In genomic region chr5:139341187-139341688, GRCh38 we compare ENCODE assay signal across 8 cellular contexts. TPM values are rescaled to one million over a fixed set of nuclear protein-coding genes. Genes with fewer than 3 reads are reported as not detected.
DNase-seq lines count a peak whose midpoint lies in the region; ATAC-seq and TF ChIP-seq lines count a peak whose summit lies in the region.

No MANE protein-coding gene starts in this region.

- H3K9me3 ChIP-seq in OCI-LY1 (ENCODE audit: low read length) (no peaks in the 10 kb centered on the region), endocrine pancreas (ENCODE audit: control insufficient read depth, low read length) (no peaks in the 10 kb centered on the region), osteoblast (ENCODE audit: low read depth, low read length) (no peaks in the 10 kb centered on the region)

- H2AFZ ChIP-seq in OCI-LY1 (ENCODE audit: low read length) (peak overlapping the region; percentile 24; the same call in 1 of the 2 replicates), osteoblast (ENCODE audit: low read length) (peak overlapping the region; percentile 80)

- no peak for DNase-seq in GM06990 (ENCODE audit: extremely low read depth, insufficient read length)
- peak; percentile 78 for DNase-seq in osteoblast (ENCODE audit: insufficient read length, low spot score, missing footprints)
- no peak for DNase-seq in effector CD4-positive, alpha-beta T cell

- H3K4me2 ChIP-seq in OCI-LY1 (ENCODE audit: low read length) = peak overlapping the region; percentile 94
- peak overlapping the region; percentile 100 for H3K4me2 ChIP-seq in osteoblast (ENCODE audit: insufficient read depth, low read length)

- H4K20me1 ChIP-seq in OCI-LY1 (ENCODE audit: insufficient read depth, low read length) (no peaks in the 10 kb centered on the region; the same call in 1 of the 2 replicates), osteoblast (ENCODE audit: insufficient read depth, low read length) (peaks cover 33% of the 10 kb centered on the region)

- H3K27ac ChIP-seq in OCI-LY1 (ENCODE audit: low read depth, low read length, poor library complexity, severe bottlenecking) (no peak overlapping the region), osteoblast (ENCODE audit: low read depth, low read length) (peak overlapping the region; percentile 100)

- H3K4me3 ChIP-seq in GM06990 (replicated peaks; ENCODE audit: low read depth, low read length) = peak overlapping the region; percentile 99
- H3K4me3 ChIP-seq in OCI-LY1 (ENCODE audit: low read depth, low read length, poor library complexity, severe bottlenecking) = peak overlapping the region; percentile 89
- H3K4me3 ChIP-seq in endocrine pancreas (ENCODE audit: control insufficient read depth, insufficient read depth, low read length) = peak overlapping the region; percentile 58
- peak overlapping the region; percentile 99 for H3K4me3 ChIP-seq in osteoblast (ENCODE audit: insufficient read depth, low read length)

- TF ChIP-seq CTCF in GM06990 (IDR thresholded peaks at IDR 0.05; ENCODE audit: insufficient read depth, low read length, poor library complexity, severe bottlenecking) = no peak
- TF ChIP-seq CTCF in OCI-LY1 (IDR thresholded peaks at IDR 0.05; ENCODE audit: low read length) = no peak
- no peak for TF ChIP-seq CTCF in osteoblast (IDR thresholded peaks at IDR 0.05; ENCODE audit: extremely low read depth, low read depth, low read length)

- no peaks in the 10 kb centered on the region for H3K9me2 ChIP-seq in OCI-LY1 (ENCODE audit: low read depth, low read length)

- ATAC-seq in HG02798 (IDR thresholded peaks at IDR 0.05; ENCODE audit: poor library complexity, unreplicated experiment) (no peak), HG02870 (IDR thresholded peaks at IDR 0.05; ENCODE audit: unreplicated experiment) (no peak), HG03196 (IDR thresholded peaks at IDR 0.05; ENCODE audit: unreplicated experiment) (no peak)

- H3F3A ChIP-seq in OCI-LY1 (ENCODE audit: insufficient read depth, low read length) = 0 out of 2 replicates have a peak, but pooled peaks cover 9% of the 10 kb centered on the region

- peak overlapping the region; percentile 86 for H3K9ac ChIP-seq in OCI-LY1 (ENCODE audit: low read length)
- peak overlapping the region; percentile 5 for H3K9ac ChIP-seq in endocrine pancreas (ENCODE audit: control insufficient read depth, insufficient read depth, low read length)

- H3K79me2 ChIP-seq in OCI-LY1 (ENCODE audit: insufficient read depth, low read length) (peaks cover 39% of the 10 kb centered on the region), osteoblast (ENCODE audit: insufficient read depth, low read length) (peaks cover 46% of the 10 kb centered on the region)

- H3K27me3 ChIP-seq in GM06990 (replicated peaks; ENCODE audit: control insufficient read depth, insufficient read depth, low read length) = no peaks in the 10 kb centered on the region
- no peaks in the 10 kb centered on the region for H3K27me3 ChIP-seq in OCI-LY1 (ENCODE audit: insufficient read depth, low read length)
- no peaks in the 10 kb centered on the region for H3K27me3 ChIP-seq in endocrine pancreas (ENCODE audit: control insufficient read depth, insufficient read depth, low read length)
- no peaks in the 10 kb centered on the region for H3K27me3 ChIP-seq in osteoblast (ENCODE audit: insufficient read depth, low read length)

- H3K4me1 ChIP-seq in OCI-LY1 (ENCODE audit: insufficient read depth, low read length, severe bottlenecking) = peaks cover 45% of the 10 kb centered on the region
- peaks cover 12% of the 10 kb centered on the region for H3K4me1 ChIP-seq in endocrine pancreas (ENCODE audit: control insufficient read depth, insufficient read depth, low read length)
- peaks cover 27% of the 10 kb centered on the region for H3K4me1 ChIP-seq in osteoblast (ENCODE audit: insufficient read depth, low read length)

- H3K36me3 ChIP-seq in GM06990 (ENCODE audit: control insufficient read depth, insufficient read depth, low read length) (no peaks in the 10 kb centered on the region; the same call in 1 of the 2 replicates), OCI-LY1 (ENCODE audit: insufficient read depth, low read length) (peaks cover 16% of the 10 kb centered on the region), endocrine pancreas (ENCODE audit: control insufficient read depth, insufficient read depth, low read length) (no peaks in the 10 kb centered on the region), osteoblast (ENCODE audit: insufficient read depth, low read length) (peaks cover 4% of the 10 kb centered on the region)

RNA-seq across cellular contexts. Expression of gene PAIP2, which starts 0.4 kb away (rescaled TPM):
- 42.4 and 47.8 TPM in 2 replicates for total RNA-seq in osteoblast

RNA-seq across cellular contexts. Expression of gene SLC23A1, which starts 41.9 kb away (rescaled TPM):
- total RNA-seq in osteoblast = not detected in 2 replicates

RNA-seq across cellular contexts. Expression of gene MATR3, which starts 47.7 kb away (rescaled TPM):
- 263 and 284 TPM in 2 replicates for total RNA-seq in osteoblast

RNA-seq across cellular contexts. Expression of gene MZB1, which starts 48.5 kb away (rescaled TPM):
- 0.29 TPM in 1 of 2 replicates, not detected in the other for total RNA-seq in osteoblast

RNA-seq across cellular contexts. Expression of gene PROB1, which starts 53.7 kb away (rescaled TPM):
- 1.1 and 1.2 TPM in 2 replicates for total RNA-seq in osteoblast
